Comparison of ENCODE assay signal across 12 cellular contexts in genomic region chr7:47475880-47476227, GRCh38.
DNase-seq lines count a peak whose midpoint lies in the region; ATAC-seq and TF ChIP-seq lines count a peak whose summit lies in the region.
"Had no signal": no experiment of that assay in that cellular context is flagged by ENCODE, and none has a peak within 500 bp of the region (broad histone marks: within the 10 kb centered on the region; RNA-seq: fewer than 3 reads in every experiment).

No MANE protein-coding gene starts in this region.

- DNase-seq in NCI-H510A treated with DMSO at 0.1 percent for 48 hours (lab: John Stamatoyannopoulos, UW) = peak; percentile 51
- DNase-seq in NCI-H510A (lab: John Stamatoyannopoulos, UW) = no peak
- no peak for DNase-seq in chondrocyte (ENCODE audit: low spot score)
- DNase-seq in neural progenitor cell (ENCODE audit: low spot score) = no peak
- no peak for DNase-seq in tibial nerve (ENCODE audit: low spot score in 2 of 2)
- no peak for DNase-seq in NOMO-1 treated with dmso at 0.1 percent for 144 hours (lab: John Stamatoyannopoulos, UW; ENCODE audit: unreplicated experiment)
- no peak for DNase-seq in NCI-H82 (lab: John Stamatoyannopoulos, UW)
- DNase-seq: activated CD4-positive, alpha-beta T cell treated with anti-CD3 and anti-CD28 coated beads, Interleukin-2, amount 50 U/mL, for 48 hours; activated naive CD4-positive, alpha-beta T cell; DMS79 had no signal

- TF ChIP-seq POLR2A in tibial nerve (IDR thresholded peaks at IDR 0.05) = no peak

- no peaks in the 10 kb centered on the region for H3K9me3 Mint-ChIP-seq in chondrocyte (ENCODE audit: low read depth)
- H3K9me3 Mint-ChIP-seq in neural progenitor cell = peaks cover 2% of the 10 kb centered on the region

- peaks cover 6% of the 10 kb centered on the region for H3K79me2 ChIP-seq in neural progenitor cell (ENCODE audit: low read depth)

- H3K36me3 ChIP-seq in neural progenitor cell = no peaks in the 10 kb centered on the region
- peaks cover 0 to 9% (median 0%) of the 10 kb centered on the region in 3 donors for H3K36me3 ChIP-seq in tibial nerve
- H3K36me3 ChIP-seq: cardiac muscle cell had no signal

- peaks cover 47% of the 10 kb centered on the region for H3K4me1 ChIP-seq in neural progenitor cell
- peaks cover 0 to 69% (median 39%) of the 10 kb centered on the region in 4 donors for H3K4me1 ChIP-seq in tibial nerve

- H3K27ac ChIP-seq in neural progenitor cell = no peak overlapping the region
- H3K27ac ChIP-seq in tibial nerve = peak overlapping the region in 3 of 4 donors; percentile 54 to 83 (median 81)
- H3K27ac ChIP-seq: cardiac muscle cell had no signal

- H3K27me3 Mint-ChIP-seq in chondrocyte (ENCODE audit: low read depth) (no peaks in the 10 kb centered on the region), neural progenitor cell (ENCODE audit: insufficient read depth, low read depth) (peaks cover 9% of the 10 kb centered on the region)

- H3K4me3 Mint-ChIP-seq in chondrocyte (ENCODE audit: unreplicated experiment) = no peak overlapping the region
- peak overlapping the region; percentile 11 for H3K4me3 Mint-ChIP-seq in neural progenitor cell

- no peak overlapping the region for H3K4me2 ChIP-seq in neural progenitor cell

- H3K27ac Mint-ChIP-seq in chondrocyte (ENCODE audit: unreplicated experiment) (peak overlapping the region; percentile 90), neural progenitor cell (no peak overlapping the region)

- H3F3A ChIP-seq in neural progenitor cell (ENCODE audit: low read depth) = peaks cover 35% of the 10 kb centered on the region

- H3K9ac ChIP-seq in neural progenitor cell = no peak overlapping the region

- TF ChIP-seq CTCF in chondrocyte (IDR thresholded peaks at IDR 0.05) (no peak), neural progenitor cell (IDR thresholded peaks at IDR 0.05) (no peak), tibial nerve (IDR thresholded peaks at IDR 0.05) (no peak)

- H3K4me1 Mint-ChIP-seq in chondrocyte (ENCODE audit: low read depth) (peaks cover 37% of the 10 kb centered on the region), neural progenitor cell (peaks cover 52% of the 10 kb centered on the region)

- H3K4me3 ChIP-seq in neural progenitor cell (no peak overlapping the region), tibial nerve (no peak overlapping the region)
- H3K4me3 ChIP-seq: cardiac muscle cell had no signal

- WGBS in tibial nerve, 2 donors = 68 to 88% methylated on average over 7 of the region's 7 CpGs

- no peak for ATAC-seq in HG02678 (IDR thresholded peaks at IDR 0.05; ENCODE audit: unreplicated experiment)

- no peaks in the 10 kb centered on the region for H3K27me3 ChIP-seq in neural progenitor cell
- H3K27me3 ChIP-seq in tibial nerve = no peaks in the 10 kb centered on the region
- H3K27me3 ChIP-seq: cardiac muscle cell had no signal

- TF ChIP-seq EP300 in tibial nerve (IDR thresholded peaks at IDR 0.05) = no peak

- H3K9me3 ChIP-seq in neural progenitor cell (ENCODE audit: low read depth) (no peaks in the 10 kb centered on the region), tibial nerve (no peaks in the 10 kb centered on the region)

- peaks cover 15% of the 10 kb centered on the region for H3K36me3 Mint-ChIP-seq in chondrocyte (ENCODE audit: low read depth)
- H3K36me3 Mint-ChIP-seq in neural progenitor cell = peaks cover 2% of the 10 kb centered on the region

- peaks cover 61% of the 10 kb centered on the region for H4K20me1 ChIP-seq in neural progenitor cell (ENCODE audit: low read depth)

- no peak overlapping the region for H2AFZ ChIP-seq in neural progenitor cell (replicated peaks)
